8 cellular contexts compared by ENCODE assay signal in genomic region chr19:52689804-52690394, GRCh38. TPM values are rescaled to one million over a fixed set of nuclear protein-coding genes. Genes with fewer than 3 reads are reported as not detected.
A peak's percentile ranks its signal among the peaks of the same experiment; 100 is the strongest.
DNase-seq lines count a peak whose midpoint lies in the region; ATAC-seq and TF ChIP-seq lines count a peak whose summit lies in the region.

No MANE protein-coding gene starts in this region.

- in situ Hi-C loops in GM13977 (cut with MboI; ENCODE audit: low pct_unique_long_range_greater_than_20kb, low sequenced_read_pairs, unreplicated experiment), result no loop called here

- H2AFZ ChIP-seq in OCI-LY3 (ENCODE audit: low read depth, low read length), result peak overlapping the region; percentile 61

- ATAC-seq in activated naive CD4-positive, alpha-beta T cell treated with anti-CD3 and anti-CD28 coated beads, Interleukin-2, amount 50 U/mL, for 72 hours, result peak; percentile 45 to 66
- ATAC-seq in left cardiac atrium, result peak; percentile 39 to 65

- H3K4me1 Mint-ChIP-seq in HFFc6 (ENCODE audit: low read depth), result peaks cover 32% of the 10 kb centered on the region

- DNase-seq in GM03348 (ENCODE audit: low spot score), result peak; percentile 26
- DNase-seq in HFFc6, result no peak
- peak; percentile 19 to 63 for DNase-seq in activated naive CD4-positive, alpha-beta T cell treated with anti-CD3 and anti-CD28 coated beads, Interleukin-2, amount 50 U/mL, for 72 hours (ENCODE audit: low spot score in 2 of 2)
- peak; percentile 63 for DNase-seq in left cardiac atrium
- peak; percentile 9 for DNase-seq in putamen (ENCODE audit: low spot score)
- no peak for DNase-seq in GM13977 (ENCODE audit: low spot score)
- DNase-seq in dermis blood vessel endothelial cell, result no peak

- H3K27ac ChIP-seq in OCI-LY3 (ENCODE audit: low read length), result peak overlapping the region; percentile 21; the same call in 1 of the 2 replicates

- H3K9me3 Mint-ChIP-seq in HFFc6, result peaks cover 7% of the 10 kb centered on the region; the same call in 1 of the 2 replicates
- no peaks in the 10 kb centered on the region for H3K9me3 Mint-ChIP-seq in activated naive CD4-positive, alpha-beta T cell treated with anti-CD3 and anti-CD28 coated beads, Interleukin-2, amount 50 U/mL, for 72 hours

- intact Hi-C loops in left cardiac atrium (cut with DNase I), result loop anchor here in 1 of 2 donors (5.0 kb wide), 1 partner anchor 47 kb away; the partner anchor contains the start of gene ZNF611

- H3K27me3 ChIP-seq in OCI-LY3 (ENCODE audit: low read depth, low read length), result no peaks in the 10 kb centered on the region

- no peaks in the 10 kb centered on the region for H4K20me1 ChIP-seq in OCI-LY3 (ENCODE audit: insufficient read depth, low read length)

- H3K4me3 ChIP-seq in OCI-LY3 (ENCODE audit: low read length), result peak overlapping the region; percentile 75

- H3K36me3 ChIP-seq in OCI-LY3 (replicated peaks; ENCODE audit: low read depth, low read length), result peaks cover 3% of the 10 kb centered on the region

- TF ChIP-seq CTCF in HFFc6 (IDR thresholded peaks at IDR 0.05) (no peak), OCI-LY3 (IDR thresholded peaks at IDR 0.05; ENCODE audit: low read depth, low read length) (no peak), GM13977 (IDR thresholded peaks at IDR 0.05; ENCODE audit: extremely low read depth, insufficient read depth, missing control alignments) (no peak)

- H3K9ac ChIP-seq in OCI-LY3 (ENCODE audit: low read length), result peak overlapping the region; percentile 71

- peak overlapping the region; percentile 97 for H3K4me3 Mint-ChIP-seq in HFFc6

- peaks cover 16% of the 10 kb centered on the region for H3K79me2 ChIP-seq in OCI-LY3 (ENCODE audit: low read length)

- peaks cover 30% of the 10 kb centered on the region; the same call in 1 of the 2 replicates for H3K36me3 Mint-ChIP-seq in HFFc6 (ENCODE audit: low read depth)
- peaks cover 25 to 35% of the 10 kb centered on the region in 2 donors for H3K36me3 Mint-ChIP-seq in activated naive CD4-positive, alpha-beta T cell treated with anti-CD3 and anti-CD28 coated beads, Interleukin-2, amount 50 U/mL, for 72 hours

- H3K27ac Mint-ChIP-seq in HFFc6, result peak overlapping the region; percentile 94
- peak overlapping the region; percentile 89 to 94 for H3K27ac Mint-ChIP-seq in activated naive CD4-positive, alpha-beta T cell treated with anti-CD3 and anti-CD28 coated beads, Interleukin-2, amount 50 U/mL, for 72 hours

- H3K4me2 ChIP-seq in OCI-LY3 (ENCODE audit: low read length), result peak overlapping the region; percentile 56

- no peaks in the 10 kb centered on the region; the same call in 1 of the 2 replicates for H3K9me3 ChIP-seq in OCI-LY3 (ENCODE audit: insufficient read depth, low read length)

- H3K4me1 ChIP-seq in OCI-LY3 (ENCODE audit: low read length), result peaks cover 33% of the 10 kb centered on the region

- H3K27me3 Mint-ChIP-seq in HFFc6 (ENCODE audit: insufficient read depth), result peaks cover 1% of the 10 kb centered on the region

RNA-seq across cellular contexts. Expression of gene ZNF611, which starts 44.9 kb away (rescaled TPM):
- 10 to 100 TPM; 11.3 to 15.0 (median 13.5) TPM for total RNA-seq in HFFc6 (2021; fragmentation: NEBNext Ultra II Directional; extraction: Animal tissue kit (Norgen Biotek cat#: 25700))
- total RNA-seq in activated naive CD4-positive, alpha-beta T cell treated with anti-CD3 and anti-CD28 coated beads, Interleukin-2, amount 50 U/mL, for 72 hours, result 10 to 100 TPM; 17.5 to 19.7 TPM
- total RNA-seq in left cardiac atrium, result 10 to 100 TPM in 1 of 2 donors, 1 to 10 TPM in 1; 9.2 to 11.3 TPM
- total RNA-seq in dermis blood vessel endothelial cell, result 11.9 and 15.7 TPM in 2 replicates

RNA-seq across cellular contexts. Expression of gene ZNF83, which starts 51.7 kb away (rescaled TPM):
- 10 to 100 TPM; 22.8 to 31.1 (median 26.0) TPM for total RNA-seq in HFFc6 (2021; fragmentation: NEBNext Ultra II Directional; extraction: Animal tissue kit (Norgen Biotek cat#: 25700))
- total RNA-seq in activated naive CD4-positive, alpha-beta T cell treated with anti-CD3 and anti-CD28 coated beads, Interleukin-2, amount 50 U/mL, for 72 hours, result 10 to 100 TPM; 37.0 to 49.9 TPM
- total RNA-seq in left cardiac atrium, result 10 to 100 TPM; 18.2 to 19.3 TPM
- total RNA-seq in dermis blood vessel endothelial cell, result 40.9 and 72.3 TPM in 2 replicates

Comparison
In these comparisons a context has a peak if more than half of its experiments do, and no peak if none do; other contexts are left out.
1. DNase-seq: peak in GM03348 (single experiment), activated naive CD4-positive, alpha-beta T cell treated with anti-CD3 and anti-CD28 coated beads, Interleukin-2, amount 50 U/mL, for 72 hours (2 of 2), left cardiac atrium (single experiment) and putamen (single experiment); none in HFFc6 (single experiment), GM13977 (single experiment) and dermis blood vessel endothelial cell (single experiment).